ENCODE assay signal across 19 cellular contexts in the genomic region with DNA sequence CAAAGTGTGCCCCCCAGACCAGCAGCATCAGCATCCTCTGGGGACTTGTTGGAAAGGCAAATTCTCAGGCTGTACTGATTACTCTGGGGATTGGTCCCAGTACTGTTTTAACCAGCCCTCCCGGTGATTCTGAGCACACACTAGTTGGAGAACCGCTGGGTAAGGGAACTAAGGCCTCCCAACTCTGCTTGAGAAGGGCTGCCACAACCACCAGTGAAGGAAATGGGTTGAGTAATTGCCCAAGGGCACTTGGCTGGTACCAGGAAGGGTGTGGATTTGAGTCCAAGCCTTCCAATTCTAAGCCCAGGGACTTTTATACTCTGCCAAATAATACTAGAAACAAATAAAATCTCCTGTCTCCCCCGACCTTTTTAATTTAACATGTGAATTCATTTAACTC.
DNase-seq lines count a peak whose midpoint lies in the region; ATAC-seq, FAIRE-seq and TF ChIP-seq lines count a peak whose summit lies in the region.
"Had no signal": no experiment of that assay in that cellular context is flagged by ENCODE, and none has a peak within 500 bp of the region (broad histone marks: within the 10 kb centered on the region; RNA-seq: fewer than 3 reads in every experiment).

No MANE protein-coding gene starts in this region.

- H3K36me3 Mint-ChIP-seq in natural killer cell = no peaks in the 10 kb centered on the region
- H3K36me3 Mint-ChIP-seq: CD4-positive, CD25-positive, alpha-beta regulatory T cell had no signal

- H3K27me3 ChIP-seq in RWPE2 (ENCODE audit: insufficient read depth, poor library complexity, severe bottlenecking) (no peaks in the 10 kb centered on the region), aorta (ENCODE audit: control insufficient read depth in 1 of 2, insufficient read depth in 2 of 2, low read length in 1 of 2) (no peaks in the 10 kb centered on the region), small intestine (ENCODE audit: control insufficient read depth in 2 of 2, insufficient read depth in 2 of 2, low read length in 2 of 2) (no peaks in the 10 kb centered on the region)

- peaks cover 24 to 31% of the 10 kb centered on the region in 2 donors for H3K4me1 Mint-ChIP-seq in natural killer cell
- H3K4me1 Mint-ChIP-seq: CD4-positive, CD25-positive, alpha-beta regulatory T cell had no signal

- ATAC-seq in RWPE2 (ENCODE audit: low read depth) (peak; percentile 38; the same call in 1 of the 3 replicates), aorta (ENCODE audit: low FRiP score) (peak; percentile 54), natural killer cell (no peak)

- H3K4me3 Mint-ChIP-seq in natural killer cell = no peak overlapping the region
- H3K4me3 Mint-ChIP-seq: CD4-positive, CD25-positive, alpha-beta regulatory T cell; GM23338 had no signal

- no peaks in the 10 kb centered on the region for H3K27me3 Mint-ChIP-seq in natural killer cell (ENCODE audit: low read depth in 2 of 2)
- H3K27me3 Mint-ChIP-seq: IgD-negative memory B cell had no signal

- intact Hi-C loops in aorta (cut with DNase I) (no loop called here), natural killer cell (cut with micrococcal nuclease) (no loop called here)

- peaks cover 13% of the 10 kb centered on the region for H3K4me1 ChIP-seq in RWPE2 (ENCODE audit: insufficient read depth, poor library complexity, severe bottlenecking)
- H3K4me1 ChIP-seq in aorta (ENCODE audit: control insufficient read depth in 1 of 2, insufficient read depth in 2 of 2, low read length in 2 of 2) = no peaks in the 10 kb centered on the region
- no peaks in the 10 kb centered on the region for H3K4me1 ChIP-seq in small intestine (ENCODE audit: control insufficient read depth in 2 of 2, insufficient read depth in 1 of 2, low read depth in 1 of 2, low read length in 1 of 2)

- no peak overlapping the region for H3K27ac ChIP-seq in RWPE2 (ENCODE audit: poor library complexity, severe bottlenecking)
- no peak overlapping the region for H3K27ac ChIP-seq in aorta (ENCODE audit: low read depth in 1 of 2, low read length in 2 of 2)
- H3K27ac ChIP-seq in small intestine (ENCODE audit: low read depth in 1 of 2, low read length in 1 of 2) = no peak overlapping the region
- H3K27ac ChIP-seq: HL-60, RWPE1 had no signal

- FAIRE-seq in small intestine (lab: Jason Lieb, UNC) = no peak
- FAIRE-seq in HTR-8/SVneo (lab: Jason Lieb, UNC) = no peak
- FAIRE-seq: GM12878 had no signal

- H3K27ac Mint-ChIP-seq in natural killer cell = no peak overlapping the region
- H3K27ac Mint-ChIP-seq: CD4-positive, CD25-positive, alpha-beta regulatory T cell; GM23338 had no signal

- H3K36me3 ChIP-seq in RWPE2 (ENCODE audit: low read depth) = no peaks in the 10 kb centered on the region
- H3K36me3 ChIP-seq in aorta (ENCODE audit: control insufficient read depth in 1 of 2, insufficient read depth in 2 of 2, low read length in 1 of 2) = no peaks in the 10 kb centered on the region
- no peaks in the 10 kb centered on the region for H3K36me3 ChIP-seq in small intestine (ENCODE audit: control insufficient read depth in 2 of 2, insufficient read depth in 2 of 2, low read length in 2 of 2)

- WGBS in aorta, 2 donors = 69 to 76% methylated on average over 3 of the region's 3 CpGs
- 80 to 87% (median 80%) methylated on average over 3 of the region's 3 CpGs for WGBS in small intestine, 3 donors

- H3K4me3 ChIP-seq in RWPE2 (ENCODE audit: severe bottlenecking) (no peak overlapping the region), aorta (ENCODE audit: low read length in 2 of 2) (no peak overlapping the region), small intestine (ENCODE audit: low read depth in 1 of 2, low read length in 2 of 2) (no peak overlapping the region)
- H3K4me3 ChIP-seq: GM12878, GM23338 had no signal

- H3K9me3 ChIP-seq in RWPE2 (ENCODE audit: severe bottlenecking) (no peaks in the 10 kb centered on the region), aorta (ENCODE audit: control insufficient read depth, low read length) (peaks cover 1% of the 10 kb centered on the region), small intestine (ENCODE audit: control insufficient read depth, low read depth) (no peaks in the 10 kb centered on the region)

- no peaks in the 10 kb centered on the region for H3K9me3 Mint-ChIP-seq in natural killer cell
- H3K9me3 Mint-ChIP-seq: GM23338, IgD-negative memory B cell had no signal

- no peak for TF ChIP-seq CTCF in RWPE2 (IDR thresholded peaks at IDR 0.05; ENCODE audit: poor library complexity, severe bottlenecking)
- no peak for TF ChIP-seq CTCF in natural killer cell (IDR thresholded peaks at IDR 0.05)

- DNase-seq in M059J (ENCODE audit: low read depth) (peak; percentile 32), RWPE2 (ENCODE audit: low spot score) (no peak), fibroblast of gingiva (ENCODE audit: low read depth) (peak; percentile 13), aorta (no peak), natural killer cell (no peak), small intestine (no peak), HTR-8/SVneo (ENCODE audit: insufficient read length, low spot score) (no peak)
- DNase-seq: ACHN; CD4-positive, CD25-positive, alpha-beta regulatory T cell; COR-L47; HCEC 1CT; Karpas-422; NCI-H1092 treated with DMSO at 0.1 percent for 48 hours; OCI-M1 had no signal

Comparison
In these comparisons a context has a peak if more than half of its experiments do, and no peak if none do; other contexts are left out.
1. DNase-seq: peak in M059J (single experiment) and fibroblast of gingiva (single experiment); none in RWPE2 (single experiment), aorta (0 of 2), natural killer cell (single experiment), small intestine (single experiment) and HTR-8/SVneo (single experiment).
2. ATAC-seq: peak in RWPE2 (single experiment) and aorta (single experiment); none in natural killer cell (0 of 3).